16 cellular contexts compared by ENCODE assay signal in the genomic region with DNA sequence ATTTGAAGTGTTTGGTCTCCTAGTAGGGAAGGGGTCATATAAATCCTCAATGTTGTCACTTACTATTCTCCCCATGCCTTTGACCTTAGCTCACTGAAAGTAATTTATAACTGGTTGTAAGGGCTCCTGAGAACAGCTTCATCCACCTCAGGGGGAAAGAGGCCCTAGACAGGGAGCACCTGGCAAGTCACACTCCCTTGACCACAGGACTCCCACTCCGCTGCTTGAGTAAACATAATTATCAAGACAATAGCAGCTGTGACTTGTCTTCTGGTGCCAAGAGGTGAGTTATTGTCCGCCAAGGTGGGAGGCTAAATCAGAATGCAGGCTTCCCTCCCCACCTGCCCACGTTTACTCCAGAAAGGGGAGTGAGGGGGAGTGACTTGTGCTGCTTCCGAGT.
DNase-seq lines count a peak whose midpoint lies in the region; ATAC-seq and TF ChIP-seq lines count a peak whose summit lies in the region.
"Had no signal": no experiment of that assay in that cellular context is flagged by ENCODE, and none has a peak within 500 bp of the region (broad histone marks: within the 10 kb centered on the region; RNA-seq: fewer than 3 reads in every experiment).

No MANE protein-coding gene starts in this region.

- H3K4me3 ChIP-seq in Peyer's patch = no peak overlapping the region
- H3K4me3 ChIP-seq: cardiac muscle cell, left ventricle myocardium inferior, SJSA1 had no signal

- H3K36me3 Mint-ChIP-seq in natural killer cell = no peaks in the 10 kb centered on the region
- H3K36me3 Mint-ChIP-seq: activated naive CD4-positive, alpha-beta T cell treated with anti-CD3 and anti-CD28 coated beads, Interleukin-2, amount 50 U/mL, for 24 hours; naive B cell; stimulated activated memory B cell treated with anti-CD40 and anti-IgM and Interleukin-4, amounts not matched to agents 10 μg/mL and 1 μg/mL and 100 μg/mL, for 72 hours had no signal

- DNase-seq in DMS79 treated with DMSO at 0.1 percent for 48 hours (lab: John Stamatoyannopoulos, UW) (peak; percentile 97), NCI-H187 treated with DMSO at 0.1 percent for 48 hours (lab: John Stamatoyannopoulos, UW) (peak; percentile 100), NCI-H82 (lab: John Stamatoyannopoulos, UW) (peak; percentile 93), iPS-NIHi7 (ENCODE audit: extremely low spot score) (peak; percentile 51), Peyer's patch (no peak), KG1 (lab: John Stamatoyannopoulos, UW) (no peak), natural killer cell (no peak)
- DNase-seq: left ventricle myocardium inferior; naive B cell; retina; stimulated activated CD4-positive, alpha-beta T cell treated with anti-CD3 and anti-CD28 coated beads, Interleukin-4, amount 100 ng/mL, for 4 hours had no signal

- intact Hi-C loops in natural killer cell (cut with micrococcal nuclease) = no loop called here

- no peak overlapping the region for H3K27ac Mint-ChIP-seq in natural killer cell
- H3K27ac Mint-ChIP-seq: activated naive CD4-positive, alpha-beta T cell treated with anti-CD3 and anti-CD28 coated beads, Interleukin-2, amount 50 U/mL, for 24 hours; naive B cell; stimulated activated memory B cell treated with anti-CD40 and anti-IgM and Interleukin-4, amounts not matched to agents 10 μg/mL and 1 μg/mL and 100 μg/mL, for 72 hours had no signal

- no peaks in the 10 kb centered on the region for H3K27me3 Mint-ChIP-seq in natural killer cell (ENCODE audit: low read depth in 2 of 2)
- H3K27me3 Mint-ChIP-seq: activated naive CD4-positive, alpha-beta T cell treated with anti-CD3 and anti-CD28 coated beads, Interleukin-2, amount 50 U/mL, for 24 hours; naive B cell; stimulated activated memory B cell treated with anti-CD40 and anti-IgM and Interleukin-4, amounts not matched to agents 10 μg/mL and 1 μg/mL and 100 μg/mL, for 72 hours had no signal

- H3K4me3 Mint-ChIP-seq in natural killer cell = no peak overlapping the region
- H3K4me3 Mint-ChIP-seq: activated naive CD4-positive, alpha-beta T cell treated with anti-CD3 and anti-CD28 coated beads, Interleukin-2, amount 50 U/mL, for 24 hours; naive B cell; stimulated activated memory B cell treated with anti-CD40 and anti-IgM and Interleukin-4, amounts not matched to agents 10 μg/mL and 1 μg/mL and 100 μg/mL, for 72 hours had no signal

- no peaks in the 10 kb centered on the region for H3K4me1 Mint-ChIP-seq in natural killer cell
- H3K4me1 Mint-ChIP-seq: activated naive CD4-positive, alpha-beta T cell treated with anti-CD3 and anti-CD28 coated beads, Interleukin-2, amount 50 U/mL, for 24 hours; naive B cell; stimulated activated memory B cell treated with anti-CD40 and anti-IgM and Interleukin-4, amounts not matched to agents 10 μg/mL and 1 μg/mL and 100 μg/mL, for 72 hours had no signal

- TF ChIP-seq POLR2A in Peyer's patch (IDR thresholded peaks at IDR 0.05) = no peak

- H3K9me3 ChIP-seq in Peyer's patch = no peaks in the 10 kb centered on the region
- H3K9me3 ChIP-seq: left ventricle myocardium inferior, SJSA1 had no signal

- H3K4me1 ChIP-seq in Peyer's patch = no peaks in the 10 kb centered on the region
- H3K4me1 ChIP-seq: left ventricle myocardium inferior, SJSA1 had no signal

- H3K27ac ChIP-seq in Peyer's patch = no peak overlapping the region
- H3K27ac ChIP-seq: cardiac muscle cell, left ventricle myocardium inferior, SJSA1 had no signal

- H3K27me3 ChIP-seq in Peyer's patch = no peaks in the 10 kb centered on the region
- H3K27me3 ChIP-seq: cardiac muscle cell, SJSA1 had no signal

- peaks cover 3 to 9% of the 10 kb centered on the region in 2 donors for H3K9me3 Mint-ChIP-seq in natural killer cell
- H3K9me3 Mint-ChIP-seq: activated naive CD4-positive, alpha-beta T cell treated with anti-CD3 and anti-CD28 coated beads, Interleukin-2, amount 50 U/mL, for 24 hours; stimulated activated memory B cell treated with anti-CD40 and anti-IgM and Interleukin-4, amounts not matched to agents 10 μg/mL and 1 μg/mL and 100 μg/mL, for 72 hours had no signal

- TF ChIP-seq CTCF in Peyer's patch (IDR thresholded peaks at IDR 0.05) (no peak), natural killer cell (IDR thresholded peaks at IDR 0.05) (no peak)

- ATAC-seq in HG03280 (IDR thresholded peaks at IDR 0.05; ENCODE audit: unreplicated experiment) (no peak), natural killer cell (no peak)
- ATAC-seq: stimulated activated memory B cell treated with anti-CD40 and anti-IgM and Interleukin-4, amounts not matched to agents 10 μg/mL and 1 μg/mL and 100 μg/mL, for 72 hours had no signal

- no peaks in the 10 kb centered on the region for H3K36me3 ChIP-seq in Peyer's patch
- H3K36me3 ChIP-seq: cardiac muscle cell, left ventricle myocardium inferior, SJSA1 had no signal

Comparison
In these comparisons a context has a peak if more than half of its experiments do, and no peak if none do; other contexts are left out.
1. DNase-seq: peak in DMS79 treated with DMSO at 0.1 percent for 48 hours (single experiment), NCI-H187 treated with DMSO at 0.1 percent for 48 hours (single experiment), NCI-H82 (single experiment) and iPS-NIHi7 (single experiment); none in Peyer's patch (0 of 3), KG1 (single experiment) and natural killer cell (single experiment).